Comparison of ENCODE assay signal across 8 cellular contexts in the genomic region with DNA sequence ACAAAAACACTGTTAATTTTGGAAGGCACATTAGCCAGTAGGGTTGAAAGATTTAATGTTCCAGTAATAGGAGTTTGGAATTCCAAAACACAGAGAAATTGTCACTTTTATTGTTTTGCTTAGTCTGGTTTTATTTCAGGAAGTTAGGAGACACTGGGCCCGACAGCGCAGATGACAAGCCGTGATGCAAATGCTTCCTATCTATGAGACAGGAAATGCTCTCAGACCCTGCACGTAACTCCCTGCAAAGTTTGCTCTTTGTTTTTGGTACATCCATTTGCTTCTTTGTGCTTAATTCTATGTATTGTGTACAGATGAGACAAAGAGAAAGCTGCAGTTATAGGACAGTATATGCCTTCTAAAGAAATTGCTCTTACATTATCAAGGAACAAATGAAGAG.
DNase-seq lines count a peak whose midpoint lies in the region; ATAC-seq lines count a peak whose summit lies in the region.

No MANE protein-coding gene starts in this region.

- peak; percentile 77 to 90 for DNase-seq in Kasumi-1 (lab: John Stamatoyannopoulos, UW)
- DNase-seq in activated T-helper 2 cell treated with anti-CD3 and anti-CD28 coated beads, Interferon-gamma antibody, Interleukin-2, Interleukin-4, amounts not matched to agents 10 μg/mL and 5 μg/mL and 100 μg/mL, durations not matched to agents 14 hours and 24 hours and 36 hours (ENCODE audit: low spot score) = peak; percentile 29
- no peak for DNase-seq in naive B cell
- no peak for DNase-seq in NCI-H1105 treated with DMSO at 0.1 percent for 48 hours (lab: John Stamatoyannopoulos, UW)
- DNase-seq in hepatic stellate cell (ENCODE audit: low spot score) = no peak

- H3K36me3 Mint-ChIP-seq in activated T-helper 2 cell treated with anti-CD3 and anti-CD28 coated beads, Interferon-gamma antibody, Interleukin-2, Interleukin-4, amounts not matched to agents 10 μg/mL and 5 μg/mL and 100 μg/mL, durations not matched to agents 14 hours and 24 hours and 36 hours (ENCODE audit: low read depth) = peaks cover 12% of the 10 kb centered on the region
- H3K36me3 Mint-ChIP-seq in naive B cell = no peaks in the 10 kb centered on the region

- H3K4me3 Mint-ChIP-seq in activated T-helper 2 cell treated with anti-CD3 and anti-CD28 coated beads, Interferon-gamma antibody, Interleukin-2, Interleukin-4, amounts not matched to agents 10 μg/mL and 5 μg/mL and 100 μg/mL, durations not matched to agents 14 hours and 24 hours and 36 hours (ENCODE audit: low read depth) = peak overlapping the region; percentile 5
- peak overlapping the region in 6 of 8 donors; percentile 24 to 75 (median 47) for H3K4me3 Mint-ChIP-seq in naive B cell

- peaks cover 39% of the 10 kb centered on the region for H3K4me1 Mint-ChIP-seq in activated T-helper 2 cell treated with anti-CD3 and anti-CD28 coated beads, Interferon-gamma antibody, Interleukin-2, Interleukin-4, amounts not matched to agents 10 μg/mL and 5 μg/mL and 100 μg/mL, durations not matched to agents 14 hours and 24 hours and 36 hours (ENCODE audit: low read depth)
- peaks cover 10 to 14% (median 11%) of the 10 kb centered on the region in 3 donors for H3K4me1 Mint-ChIP-seq in naive B cell

- no peaks in the 10 kb centered on the region for H3K27me3 Mint-ChIP-seq in activated T-helper 2 cell treated with anti-CD3 and anti-CD28 coated beads, Interferon-gamma antibody, Interleukin-2, Interleukin-4, amounts not matched to agents 10 μg/mL and 5 μg/mL and 100 μg/mL, durations not matched to agents 14 hours and 24 hours and 36 hours (ENCODE audit: low read depth)
- no peaks in the 10 kb centered on the region for H3K27me3 Mint-ChIP-seq in naive B cell

- ATAC-seq in GM18517 (IDR thresholded peaks at IDR 0.05; ENCODE audit: unreplicated experiment) (peak; percentile 67), naive B cell (ENCODE audit: low read depth in 2 of 2) (peak; percentile 87 to 89), HG03342 (IDR thresholded peaks at IDR 0.05; ENCODE audit: unreplicated experiment) (no peak), HG03108 (IDR thresholded peaks at IDR 0.05; ENCODE audit: unreplicated experiment) (no peak)

- H3K27ac Mint-ChIP-seq in activated T-helper 2 cell treated with anti-CD3 and anti-CD28 coated beads, Interferon-gamma antibody, Interleukin-2, Interleukin-4, amounts not matched to agents 10 μg/mL and 5 μg/mL and 100 μg/mL, durations not matched to agents 14 hours and 24 hours and 36 hours = peak overlapping the region; percentile 76
- peak overlapping the region in 4 of 6 donors; percentile 41 to 86 (median 73) for H3K27ac Mint-ChIP-seq in naive B cell

- H3K9me3 Mint-ChIP-seq in activated T-helper 2 cell treated with anti-CD3 and anti-CD28 coated beads, Interferon-gamma antibody, Interleukin-2, Interleukin-4, amounts not matched to agents 10 μg/mL and 5 μg/mL and 100 μg/mL, durations not matched to agents 14 hours and 24 hours and 36 hours = no peaks in the 10 kb centered on the region
- H3K9me3 Mint-ChIP-seq in naive B cell = no peaks in the 10 kb centered on the region

- intact Hi-C loops in activated T-helper 2 cell treated with anti-CD3 and anti-CD28 coated beads, Interferon-gamma antibody, Interleukin-2, Interleukin-4, amounts not matched to agents 10 μg/mL and 5 μg/mL and 100 μg/mL, durations not matched to agents 14 hours and 24 hours and 36 hours (cut with micrococcal nuclease) = loop anchor here (10.0 kb wide), 1 partner anchor 145 kb away; no protein-coding TSS in a partner anchor

Comparison
In these comparisons a context has a peak if more than half of its experiments do, and no peak if none do; other contexts are left out.
1. ATAC-seq: peak in GM18517 (single experiment) and naive B cell (2 of 2); none in HG03342 (single experiment) and HG03108 (single experiment).
2. DNase-seq: peak in Kasumi-1 (2 of 2) and activated T-helper 2 cell treated with anti-CD3 and anti-CD28 coated beads, Interferon-gamma antibody, Interleukin-2, Interleukin-4, amounts not matched to agents 10 μg/mL and 5 μg/mL and 100 μg/mL, durations not matched to agents 14 hours and 24 hours and 36 hours (single experiment); none in naive B cell (single experiment), NCI-H1105 treated with DMSO at 0.1 percent for 48 hours (single experiment) and hepatic stellate cell (single experiment).